In genomic region chr6:77812304-77812703, GRCh38 we compare ENCODE assay signal across 1 cellular context.
TF ChIP-seq lines count a peak whose summit lies in the region.

No MANE protein-coding gene starts in this region.

TF ChIP-seq in H1, 55 proteins besides CTCF, POLR2A, EP300 and RAD21 (continued from another document):
- TF ChIP-seq MAX (IDR thresholded peaks at IDR 0.05): no peak
- TF ChIP-seq EZH2 (IDR thresholded peaks at IDR 0.05; ENCODE audit: low read depth, low read length, severe bottlenecking): no peak
- TF ChIP-seq POLR2AphosphoS5 (IDR thresholded peaks at IDR 0.05; ENCODE audit: low read depth, low read length): no peak
- no peak for TF ChIP-seq SP2 (IDR thresholded peaks at IDR 0.05; ENCODE audit: low read length)
- no peak for TF ChIP-seq USF2 (IDR thresholded peaks at IDR 0.05; ENCODE audit: low read length)
- no peak for TF ChIP-seq SP1 (IDR thresholded peaks at IDR 0.05; ENCODE audit: low read depth, low read length)
- no peak for TF ChIP-seq GTF2F1 (IDR thresholded peaks at IDR 0.05; ENCODE audit: borderline replicate concordance, low read depth, low read length)
- no peak for TF ChIP-seq KDM4A (IDR thresholded peaks at IDR 0.05; ENCODE audit: low read depth, low read length, severe bottlenecking)
